In the genomic region with DNA sequence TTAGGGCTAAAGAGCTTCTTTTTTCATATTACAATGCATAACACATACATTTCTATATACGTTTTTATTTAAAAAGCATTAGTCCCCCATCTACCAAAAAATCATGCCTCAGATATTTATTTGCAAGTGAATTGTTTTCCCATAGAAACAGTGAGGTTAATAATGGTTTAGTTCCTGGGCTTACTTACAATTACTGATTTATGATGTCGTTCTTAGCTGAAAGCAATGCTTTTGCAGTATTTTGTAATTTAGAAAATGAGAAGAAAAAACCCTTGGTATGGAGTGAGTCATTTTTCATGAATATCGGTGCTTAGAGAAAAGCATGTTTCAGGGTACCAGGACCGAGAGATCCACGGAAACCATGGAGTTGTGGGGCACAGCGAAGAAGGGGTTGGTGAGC, we compare ENCODE assay signal across 23 cellular contexts. TPM values are rescaled to one million over a fixed set of nuclear protein-coding genes. Genes with fewer than 3 reads are reported as not detected.
"Had no signal": no experiment of that assay in that cellular context is flagged by ENCODE, and none has a peak within 500 bp of the region (broad histone marks: within the 10 kb centered on the region; RNA-seq: fewer than 3 reads in every experiment).

No MANE protein-coding gene starts in this region.

- H3K27ac ChIP-seq: dorsolateral prefrontal cortex, gastrocnemius medialis, left lung, neutrophil, parathyroid adenoma, stomach, thyroid gland had no signal

- H3K79me2 ChIP-seq: parathyroid adenoma had no signal

- H3K4me2 ChIP-seq: smooth muscle cell had no signal

- H3K27me3 ChIP-seq: dorsolateral prefrontal cortex, gastrocnemius medialis, left lung, neutrophil, stomach, thyroid gland had no signal

- H3K9me3 ChIP-seq: gastrocnemius medialis, left lung, mucosa of descending colon, neutrophil, stomach, thyroid gland had no signal

- ATAC-seq: gastrocnemius medialis; left cardiac atrium; left lung; mucosa of descending colon; natural killer cell treated with Interleukin-12 subunit alpha and Interleukin-12 subunit beta and Interleukin-15 and Interleukin-18, amount 100 ng/mL, for 72 hours; sciatic nerve; stimulated activated effector memory CD8-positive, alpha-beta T cell treated with anti-CD3 and anti-CD28 coated beads, Interleukin-12 subunit alpha, Interleukin-12 subunit beta, amount 100 ng/mL, for 72 hours had no signal

- H3K4me1 ChIP-seq: gastrocnemius medialis, parathyroid adenoma, stomach, thyroid gland had no signal

- H3K36me3 ChIP-seq: gastrocnemius medialis, left lung, neutrophil, stomach, thyroid gland had no signal

- DNase-seq: dorsolateral prefrontal cortex; effector CD4-positive, alpha-beta T cell; foreskin fibroblast; gastrocnemius medialis; head of caudate nucleus; left cardiac atrium; left lung; mesenchymal stem cell; mucosa of descending colon; naive B cell; stimulated activated CD4-positive, alpha-beta T cell treated with anti-CD3 and anti-CD28 coated beads, Interleukin-2, amount 100 ng/mL, for 24 hours; stimulated activated CD4-positive, alpha-beta T cell treated with anti-CD3 and anti-CD28 coated beads, Interleukin-4, amount 100 ng/mL, for 24 hours; stimulated activated naive CD4-positive, alpha-beta T cell treated with Interleukin-2 at 50 U/mL for 16 hours; stomach; thyroid gland had no signal

- H3K4me3 ChIP-seq: dorsolateral prefrontal cortex, gastrocnemius medialis, left lung, mucosa of descending colon, smooth muscle cell, stomach, thyroid gland had no signal

- H2AFZ ChIP-seq: parathyroid adenoma had no signal

RNA-seq across cellular contexts. Expression of gene CDK15, which starts 12.1 kb away (rescaled TPM):
- total RNA-seq: lung microvascular endothelial cell; natural killer cell treated with Interleukin-12 subunit alpha and Interleukin-12 subunit beta and Interleukin-15 and Interleukin-18, amount 100 ng/mL, for 72 hours; neural crest cell had no signal
